ENCODE assay signal across 8 cellular contexts in the genomic region with DNA sequence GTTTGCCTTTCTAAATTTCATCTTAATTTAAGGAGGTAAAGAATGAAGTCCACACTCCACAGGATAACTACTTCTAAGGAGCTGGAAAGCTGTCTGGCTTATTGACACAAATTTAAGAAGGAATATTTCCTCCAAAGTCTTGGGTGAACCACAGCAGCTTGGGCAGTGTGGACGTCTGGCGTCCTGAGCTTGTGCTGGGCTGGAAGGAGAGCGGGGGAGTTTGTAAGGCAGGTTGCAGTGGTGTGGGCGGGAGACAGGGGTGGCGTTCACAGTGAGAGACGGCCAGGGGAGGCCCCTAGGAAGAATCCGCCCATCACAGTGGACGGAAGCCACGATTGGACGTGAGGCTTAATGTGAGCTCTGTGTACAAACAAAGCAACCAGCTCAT. TPM values are rescaled to one million over a fixed set of nuclear protein-coding genes. Genes with fewer than 3 reads are reported as not detected.
DNase-seq lines count a peak whose midpoint lies in the region; ATAC-seq and TF ChIP-seq lines count a peak whose summit lies in the region.

No MANE protein-coding gene starts in this region.

- H3K9ac ChIP-seq in stomach smooth muscle (ENCODE audit: low read length in 2 of 2): peak overlapping the region in 1 of 2 donors; percentile 27

- TF ChIP-seq CTCF in astrocyte of the spinal cord (IDR thresholded peaks at IDR 0.05; ENCODE audit: low read depth, low read length) (no peak), Peyer's patch (IDR thresholded peaks at IDR 0.05) (no peak)

- H3K4me3 ChIP-seq in astrocyte of the spinal cord (ENCODE audit: low read depth, low read length) (no peak overlapping the region), stomach smooth muscle (ENCODE audit: low read length in 2 of 2) (peak overlapping the region; percentile 46 to 54), Peyer's patch (no peak overlapping the region)
- no peak overlapping the region for H3K4me3 ChIP-seq in effector memory CD4-positive, alpha-beta T cell (ENCODE audit: insufficient read depth, low read depth, low read length, poor library complexity, severe bottlenecking)

- TF ChIP-seq POLR2A in Peyer's patch (IDR thresholded peaks at IDR 0.05): no peak

- no peaks in the 10 kb centered on the region for H3K27me3 ChIP-seq in stomach smooth muscle (ENCODE audit: control insufficient read depth in 1 of 2, insufficient read depth in 2 of 2, low read length in 2 of 2)
- H3K27me3 ChIP-seq in Peyer's patch: no peaks in the 10 kb centered on the region
- no peaks in the 10 kb centered on the region for H3K27me3 ChIP-seq in effector memory CD4-positive, alpha-beta T cell (replicated peaks; ENCODE audit: control insufficient read depth, insufficient read depth, low read length, poor library complexity, severe bottlenecking)

- H3K4me1 ChIP-seq in stomach smooth muscle (ENCODE audit: control insufficient read depth, insufficient read depth, low read length) (peaks cover 4% of the 10 kb centered on the region), Peyer's patch (no peaks in the 10 kb centered on the region)
- no peaks in the 10 kb centered on the region for H3K4me1 ChIP-seq in effector memory CD4-positive, alpha-beta T cell (ENCODE audit: control insufficient read depth, insufficient read depth, low read length, poor library complexity, severe bottlenecking)

- in situ Hi-C loops in astrocyte of the spinal cord (cut with HindIII; ENCODE audit: low sequenced_read_pairs): no loop called here

- H3K27ac ChIP-seq in stomach smooth muscle (ENCODE audit: low read length) (no peak overlapping the region), Peyer's patch (no peak overlapping the region)
- no peak overlapping the region for H3K27ac ChIP-seq in effector memory CD4-positive, alpha-beta T cell (ENCODE audit: insufficient read depth, low read length, poor library complexity, severe bottlenecking)

- H3K36me3 ChIP-seq in stomach smooth muscle (ENCODE audit: control insufficient read depth in 2 of 2, insufficient read depth in 2 of 2, low read length in 2 of 2) (peaks cover 12 to 19% of the 10 kb centered on the region in 2 donors), Peyer's patch (peaks cover 0 to 34% (median 0%) of the 10 kb centered on the region in 3 donors)
- H3K36me3 ChIP-seq in effector memory CD4-positive, alpha-beta T cell (ENCODE audit: control insufficient read depth, insufficient read depth, low read length): peaks cover 11% of the 10 kb centered on the region

- DNase-seq in HT1080 (ENCODE audit: low read depth) (peak; percentile 72), astrocyte of the spinal cord (ENCODE audit: low read depth, low spot score) (peak; percentile 61), iris pigment epithelial cell (ENCODE audit: low read depth) (peak; percentile 89), Peyer's patch (no peak)
- no peak for DNase-seq in effector memory CD4-positive, alpha-beta T cell

- ATAC-seq in HG03196 (IDR thresholded peaks at IDR 0.05; ENCODE audit: unreplicated experiment): no peak
- ATAC-seq in HG03378 (IDR thresholded peaks at IDR 0.05; ENCODE audit: unreplicated experiment): no peak

- H3K9me3 ChIP-seq in stomach smooth muscle (ENCODE audit: control insufficient read depth in 2 of 2, low read length in 2 of 2): no peaks in the 10 kb centered on the region
- H3K9me3 ChIP-seq in Peyer's patch: no peaks in the 10 kb centered on the region
- H3K9me3 ChIP-seq in effector memory CD4-positive, alpha-beta T cell (ENCODE audit: control insufficient read depth, low read length): no peaks in the 10 kb centered on the region

RNA-seq across cellular contexts. Expression of a gene that starts 25.7 kb away (rescaled TPM):
- 98.8 and 106 TPM in 2 replicates for total RNA-seq in HT1080 (2014; rRNA removed; shearing (Covaris generic))
- polyA plus RNA-seq in HT1080 (2015; cell fraction: cytosol; rRNA removed): 49.8 and 50.5 TPM in 2 replicates
- 22.5 and 27.3 TPM in 2 replicates for polyA plus RNA-seq in HT1080 (2015; cell fraction: nucleus; rRNA removed)
- 100 to 1,000 TPM in 1 of 4 donors, 10 to 100 TPM in 3; 43.7 to 207 (median 71.0) TPM for total RNA-seq in Peyer's patch

Comparison
In these comparisons a context has a peak if more than half of its experiments do, and no peak if none do; other contexts are left out.
1. DNase-seq: peak in HT1080 (single experiment), astrocyte of the spinal cord (single experiment) and iris pigment epithelial cell (single experiment); none in Peyer's patch (0 of 3) and effector memory CD4-positive, alpha-beta T cell (0 of 3).
2. H3K4me3 ChIP-seq: peak in stomach smooth muscle (2 of 2); none in astrocyte of the spinal cord (single experiment), Peyer's patch (0 of 4) and effector memory CD4-positive, alpha-beta T cell (single experiment).